Comparison of ENCODE assay signal across 28 cellular contexts in the genomic region with DNA sequence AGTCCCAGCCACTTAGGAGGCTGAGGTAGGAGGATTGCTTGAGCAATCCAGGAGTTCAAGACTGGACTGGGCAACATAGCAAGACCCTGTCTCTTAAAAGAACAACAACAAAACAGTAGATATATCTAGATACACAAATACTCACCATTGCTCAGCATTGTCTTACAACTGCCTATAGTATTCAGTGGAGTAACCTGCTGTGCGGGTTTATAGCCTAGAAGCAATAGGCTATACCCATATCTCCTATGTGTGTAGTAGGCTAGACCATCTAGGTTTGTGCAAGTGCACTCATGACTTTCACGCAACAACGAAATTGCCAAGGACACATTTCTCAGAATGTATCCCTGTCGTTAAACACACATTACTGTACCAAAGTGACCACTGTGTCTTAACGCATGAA.
"Had no signal": no experiment of that assay in that cellular context is flagged by ENCODE, and none has a peak within 500 bp of the region (broad histone marks: within the 10 kb centered on the region; RNA-seq: fewer than 3 reads in every experiment).

No MANE protein-coding gene starts in this region.

- H3K9me3 ChIP-seq: stomach, suprapubic skin, testis, thoracic aorta, thyroid gland, tibial artery, tibial nerve, transverse colon, upper lobe of left lung, upper lobe of right lung, uterus, vagina had no signal

- H3K27me3 Mint-ChIP-seq: stimulated activated naive B cell treated with anti-CD40 and anti-IgM and Interleukin-4, amounts not matched to agents 10 μg/mL and 1 μg/mL and 100 μg/mL, for 72 hours; stimulated activated naive CD8-positive, alpha-beta T cell treated with anti-CD3 and anti-CD28 coated beads, Interleukin-15, amount 100 ng/mL, for 72 hours had no signal

- H3K27me3 ChIP-seq: stomach, suprapubic skin, testis, thyroid gland, tibial artery, tibial nerve, transverse colon, upper lobe of left lung, upper lobe of right lung, uterus, vagina had no signal

- H3K9me3 Mint-ChIP-seq: stimulated activated effector memory CD8-positive, alpha-beta T cell treated with anti-CD3 and anti-CD28 coated beads, Interleukin-12 subunit alpha, Interleukin-12 subunit beta, amount 100 ng/mL, for 72 hours; stimulated activated memory B cell treated with anti-CD40 and anti-IgM and Interleukin-4, amounts not matched to agents 10 μg/mL and 1 μg/mL and 100 μg/mL, for 72 hours; stimulated activated naive B cell treated with anti-CD40 and anti-IgM and Interleukin-4, amounts not matched to agents 10 μg/mL and 1 μg/mL and 100 μg/mL, for 72 hours; stimulated activated naive CD8-positive, alpha-beta T cell treated with anti-CD3 and anti-CD28 coated beads, Interleukin-15, amount 100 ng/mL, for 72 hours; type B pancreatic cell had no signal

- ATAC-seq: stimulated activated effector memory CD8-positive, alpha-beta T cell treated with anti-CD3 and anti-CD28 coated beads, Interleukin-12 subunit alpha, Interleukin-12 subunit beta, amount 100 ng/mL, for 72 hours; stimulated activated memory B cell treated with anti-CD40 and anti-IgM and Interleukin-4, amounts not matched to agents 10 μg/mL and 1 μg/mL and 100 μg/mL, for 72 hours; stimulated activated naive B cell treated with anti-CD40 and anti-IgM and Interleukin-4, amounts not matched to agents 10 μg/mL and 1 μg/mL and 100 μg/mL, for 72 hours; stimulated activated naive CD8-positive, alpha-beta T cell treated with anti-CD3 and anti-CD28 coated beads, Interleukin-15, amount 100 ng/mL, for 72 hours; stimulated activated naive CD8-positive, alpha-beta T cell treated with anti-CD3 and anti-CD28 coated beads, Interleukin-15, Interleukin-2, amounts not matched to agents 100 U/mL and 50 U/mL, for 24 hours; upper lobe of right lung had no signal

- H3K27ac ChIP-seq: stomach, suprapubic skin, testis, thoracic aorta, thyroid gland, tibial artery, tibial nerve, transverse colon, upper lobe of left lung, upper lobe of right lung, uterus, vagina had no signal

- DNase-seq: stimulated activated CD4-positive, alpha-beta T cell treated with anti-CD3 and anti-CD28 coated beads, Interleukin-2, amount 100 ng/mL, for 48 hours; stimulated activated CD4-positive, alpha-beta T cell treated with anti-CD3 and anti-CD28 coated beads, Interleukin-4, amount 100 ng/mL, for 1 hour; stimulated activated CD4-positive, alpha-beta T cell treated with anti-CD3 and anti-CD28 coated beads, Interleukin-4, amount 100 ng/mL, for 24 hours; stimulated activated CD4-positive, alpha-beta T cell treated with anti-CD3 and anti-CD28 coated beads, Interleukin-4, amount 100 ng/mL, for 4 hours; stimulated activated CD8-positive, alpha-beta memory T cell treated with anti-CD3 and anti-CD28 coated beads, Interleukin-4, amount 100 ng/mL, for 48 hours; stimulated activated naive B cell treated with anti-CD40 and anti-IgM and Interleukin-4, amounts not matched to agents 10 μg/mL and 1 μg/mL and 100 μg/mL, for 72 hours; stimulated activated naive CD4-positive, alpha-beta T cell; stimulated activated naive CD4-positive, alpha-beta T cell treated with Interleukin-2 at 50 U/mL for 16 hours; stimulated activated naive CD8-positive, alpha-beta T cell treated with anti-CD3 and anti-CD28 coated beads, Interleukin-15, amount 100 ng/mL, for 72 hours; stimulated activated naive CD8-positive, alpha-beta T cell treated with anti-CD3 and anti-CD28 coated beads, Interleukin-15, Interleukin-2, amounts not matched to agents 100 U/mL and 50 U/mL, for 24 hours; stomach; substantia nigra; testis; thyroid gland; tibial artery; transverse colon; upper lobe of left lung; upper lobe of right lung; uterus had no signal

- FAIRE-seq: urothelium cell line had no signal

- H3K36me3 ChIP-seq: stomach, suprapubic skin, thoracic aorta, thyroid gland, tibial nerve, transverse colon, upper lobe of left lung, upper lobe of right lung, uterus, vagina had no signal

- H3K27ac Mint-ChIP-seq: stimulated activated effector memory CD8-positive, alpha-beta T cell treated with anti-CD3 and anti-CD28 coated beads, Interleukin-12 subunit alpha, Interleukin-12 subunit beta, amount 100 ng/mL, for 72 hours; stimulated activated memory B cell treated with anti-CD40 and anti-IgM and Interleukin-4, amounts not matched to agents 10 μg/mL and 1 μg/mL and 100 μg/mL, for 72 hours; stimulated activated naive B cell treated with anti-CD40 and anti-IgM and Interleukin-4, amounts not matched to agents 10 μg/mL and 1 μg/mL and 100 μg/mL, for 72 hours; stimulated activated naive CD8-positive, alpha-beta T cell treated with anti-CD3 and anti-CD28 coated beads, Interleukin-15, amount 100 ng/mL, for 72 hours; stimulated activated naive CD8-positive, alpha-beta T cell treated with anti-CD3 and anti-CD28 coated beads, Interleukin-15, Interleukin-2, amounts not matched to agents 100 ng/mL and 50 ng/mL, for 24 hours; type B pancreatic cell had no signal

- H3K4me1 Mint-ChIP-seq: stimulated activated effector memory CD8-positive, alpha-beta T cell treated with anti-CD3 and anti-CD28 coated beads, Interleukin-12 subunit alpha, Interleukin-12 subunit beta, amount 100 ng/mL, for 72 hours; stimulated activated memory B cell treated with anti-CD40 and anti-IgM and Interleukin-4, amounts not matched to agents 10 μg/mL and 1 μg/mL and 100 μg/mL, for 72 hours; stimulated activated naive B cell treated with anti-CD40 and anti-IgM and Interleukin-4, amounts not matched to agents 10 μg/mL and 1 μg/mL and 100 μg/mL, for 72 hours; stimulated activated naive CD8-positive, alpha-beta T cell treated with anti-CD3 and anti-CD28 coated beads, Interleukin-15, amount 100 ng/mL, for 72 hours had no signal

- H3K4me3 Mint-ChIP-seq: stimulated activated effector memory CD8-positive, alpha-beta T cell treated with anti-CD3 and anti-CD28 coated beads, Interleukin-12 subunit alpha, Interleukin-12 subunit beta, amount 100 ng/mL, for 72 hours; stimulated activated memory B cell treated with anti-CD40 and anti-IgM and Interleukin-4, amounts not matched to agents 10 μg/mL and 1 μg/mL and 100 μg/mL, for 72 hours; stimulated activated naive B cell treated with anti-CD40 and anti-IgM and Interleukin-4, amounts not matched to agents 10 μg/mL and 1 μg/mL and 100 μg/mL, for 72 hours; stimulated activated naive CD8-positive, alpha-beta T cell treated with anti-CD3 and anti-CD28 coated beads, Interleukin-15, amount 100 ng/mL, for 72 hours; stimulated activated naive CD8-positive, alpha-beta T cell treated with anti-CD3 and anti-CD28 coated beads, Interleukin-15, Interleukin-2, amounts not matched to agents 100 ng/mL and 50 ng/mL, for 24 hours; type B pancreatic cell had no signal

- H3K4me3 ChIP-seq: stomach, suprapubic skin, testis, thoracic aorta, thyroid gland, tibial artery, tibial nerve, transverse colon, upper lobe of left lung, upper lobe of right lung, uterus, vagina had no signal

- H3K4me1 ChIP-seq: stomach, testis, tibial nerve, upper lobe of left lung, upper lobe of right lung, uterus, vagina had no signal

- H3K36me3 Mint-ChIP-seq: stimulated activated effector memory CD8-positive, alpha-beta T cell treated with anti-CD3 and anti-CD28 coated beads, Interleukin-12 subunit alpha, Interleukin-12 subunit beta, amount 100 ng/mL, for 72 hours; stimulated activated memory B cell treated with anti-CD40 and anti-IgM and Interleukin-4, amounts not matched to agents 10 μg/mL and 1 μg/mL and 100 μg/mL, for 72 hours; stimulated activated naive B cell treated with anti-CD40 and anti-IgM and Interleukin-4, amounts not matched to agents 10 μg/mL and 1 μg/mL and 100 μg/mL, for 72 hours had no signal
